ENCODE assay signal across 11 cellular contexts in the genomic region with DNA sequence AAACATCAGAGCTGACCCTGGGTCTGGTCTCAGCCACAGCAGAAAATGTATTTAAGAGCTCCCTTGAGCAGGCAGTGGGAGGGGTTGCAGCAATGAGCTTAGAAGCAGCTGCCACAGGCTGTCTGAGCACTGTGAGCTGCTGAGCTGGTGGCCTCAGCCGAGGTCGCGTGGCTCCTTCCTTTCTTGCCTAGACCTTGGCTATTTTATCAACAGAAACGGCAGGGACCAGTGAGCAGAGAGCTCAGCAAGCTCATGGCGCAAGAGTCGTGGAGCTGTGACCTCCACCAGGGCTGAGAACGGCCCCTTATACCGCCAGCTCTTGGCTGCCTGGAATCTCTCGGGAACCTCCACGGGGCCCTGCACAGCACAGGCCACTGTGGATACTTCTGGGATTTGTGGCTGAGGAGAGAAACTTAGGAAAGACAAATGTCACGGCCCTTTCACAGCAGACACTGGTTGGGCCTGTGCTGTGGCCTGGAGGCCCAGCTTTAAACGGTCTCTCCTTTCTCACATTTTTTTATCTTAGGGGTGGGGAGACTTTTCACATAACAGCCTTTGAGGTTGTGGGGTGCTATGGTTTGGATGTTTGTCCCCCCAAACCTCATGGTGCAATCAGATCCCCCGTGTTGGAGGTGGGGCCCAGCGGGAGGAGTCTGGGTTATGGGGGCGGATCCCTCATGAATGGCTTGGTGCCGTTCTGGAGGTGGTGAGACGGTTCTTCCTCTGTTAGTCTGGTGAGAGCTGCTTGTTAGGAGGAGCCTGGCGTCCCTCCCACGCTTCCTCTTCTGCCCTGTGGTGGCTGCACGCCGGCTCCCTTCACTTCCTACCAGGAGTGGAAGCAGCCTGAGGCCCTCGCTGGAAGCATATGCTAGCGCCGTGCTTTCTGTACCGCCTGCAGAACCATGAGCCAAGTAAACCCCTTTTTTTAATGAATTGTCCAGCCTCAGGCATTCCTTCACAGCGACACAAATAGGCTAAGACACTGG. TPM values are rescaled to one million over a fixed set of nuclear protein-coding genes. Genes with fewer than 3 reads are reported as not detected.
DNase-seq lines count a peak whose midpoint lies in the region; ATAC-seq and TF ChIP-seq lines count a peak whose summit lies in the region.
"Had no signal": no experiment of that assay in that cellular context is flagged by ENCODE, and none has a peak within 500 bp of the region (broad histone marks: within the 10 kb centered on the region; RNA-seq: fewer than 3 reads in every experiment).

No MANE protein-coding gene starts in this region.

- peaks cover 18% of the 10 kb centered on the region for H3K4me1 Mint-ChIP-seq in activated CD4-positive, alpha-beta memory T cell treated with anti-CD3 and anti-CD28 coated beads for 36 hours (ENCODE audit: low read depth)
- H3K4me1 Mint-ChIP-seq in CD14-positive monocyte = no peaks in the 10 kb centered on the region

- CTCF ChIA-PET in activated CD4-positive, alpha-beta memory T cell treated with anti-CD3 and anti-CD28 coated beads for 36 hours (lab: Charles Lee) = interaction anchor here (0.9 kb wide), 1 partner anchor 9 kb away, joined by 3 read pairs; no protein-coding TSS in a partner anchor

- POLR2A ChIA-PET in activated CD4-positive, alpha-beta memory T cell treated with anti-CD3 and anti-CD28 coated beads for 36 hours (lab: Charles Lee) = no interaction called here

- peaks cover 8% of the 10 kb centered on the region for H3K9me3 Mint-ChIP-seq in activated CD4-positive, alpha-beta memory T cell treated with anti-CD3 and anti-CD28 coated beads for 36 hours
- H3K9me3 Mint-ChIP-seq in CD14-positive monocyte = peaks cover 0 to 6% (median 0%) of the 10 kb centered on the region in 7 donors
- H3K9me3 Mint-ChIP-seq: activated T-helper 1 cell treated with anti-CD3 and anti-CD28 coated beads, Interleukin-12 subunit alpha, Interleukin-12 subunit beta, Interleukin-2, Interleukin-4 antibody, amounts not matched to agents 30 ng/mL and 10 ng/mL and 1 ng/mL, durations not matched to agents 14 hours and 24 hours and 36 hours had no signal

- H3K27ac ChIP-seq in upper lobe of left lung = peak overlapping the region in 3 of 4 donors; percentile 28 to 48 (median 44)

- no peak for TF ChIP-seq CTCF in upper lobe of left lung (IDR thresholded peaks at IDR 0.05)
- no peak for TF ChIP-seq CTCF in CD14-positive monocyte (IDR thresholded peaks at IDR 0.05)

- DNase-seq in Right ventricle myocardium inferior (ENCODE audit: missing footprints) (peak; percentile 73), cardiac septum (ENCODE audit: low spot score) (no peak), left lobe of liver (ENCODE audit: low spot score) (no peak), upper lobe of left lung (peak in 1 of 2 donors; percentile 40), COLO668 (lab: John Stamatoyannopoulos, UW; ENCODE audit: unreplicated experiment) (no peak), CD14-positive monocyte (ENCODE audit: low spot score) (no peak)
- DNase-seq in activated CD4-positive, alpha-beta memory T cell treated with anti-CD3 and anti-CD28 coated beads for 36 hours = peak; percentile 23
- DNase-seq: DND-41 had no signal

- peaks cover 3% of the 10 kb centered on the region for H3K27me3 Mint-ChIP-seq in activated CD4-positive, alpha-beta memory T cell treated with anti-CD3 and anti-CD28 coated beads for 36 hours
- H3K27me3 Mint-ChIP-seq in CD14-positive monocyte (ENCODE audit: low read depth in 3 of 3) = peaks cover 3 to 9% (median 5%) of the 10 kb centered on the region in 3 donors

- no peak overlapping the region for H3K4me3 ChIP-seq in upper lobe of left lung

- no peaks in the 10 kb centered on the region for H3K36me3 ChIP-seq in upper lobe of left lung

- no peak for TF ChIP-seq POLR2A in upper lobe of left lung (IDR thresholded peaks at IDR 0.05)

- WGBS in upper lobe of left lung, 2 donors = 65 to 77% methylated on average over 13 to 26 of the region's 26 CpGs

- H3K9me3 ChIP-seq in upper lobe of left lung = no peaks in the 10 kb centered on the region

- intact Hi-C loops in Right ventricle myocardium inferior (cut with DNase I) (no loop called here), cardiac septum (cut with DNase I) (no loop called here), CD14-positive monocyte (cut with micrococcal nuclease) (no loop called here)
- intact Hi-C loops in activated CD4-positive, alpha-beta memory T cell treated with anti-CD3 and anti-CD28 coated beads for 36 hours (cut with micrococcal nuclease) = no loop called here

- ATAC-seq in Right ventricle myocardium inferior (peak; percentile 73), left lobe of liver (peak; percentile 34), upper lobe of left lung (ENCODE audit: low FRiP score in 2 of 2) (no peak), GM19035 (IDR thresholded peaks at IDR 0.05; ENCODE audit: unreplicated experiment) (no peak)

- H3K27ac Mint-ChIP-seq in activated CD4-positive, alpha-beta memory T cell treated with anti-CD3 and anti-CD28 coated beads for 36 hours = no peak overlapping the region
- H3K27ac Mint-ChIP-seq in CD14-positive monocyte = no peak overlapping the region
- H3K27ac Mint-ChIP-seq: activated T-helper 1 cell treated with anti-CD3 and anti-CD28 coated beads, Interleukin-12 subunit alpha, Interleukin-12 subunit beta, Interleukin-2, Interleukin-4 antibody, amounts not matched to agents 30 ng/mL and 10 ng/mL and 1 ng/mL, durations not matched to agents 14 hours and 24 hours and 36 hours had no signal

- no peaks in the 10 kb centered on the region for H3K4me1 ChIP-seq in upper lobe of left lung

- H3K27me3 ChIP-seq in upper lobe of left lung = no peaks in the 10 kb centered on the region

- no peak for TF ChIP-seq EP300 in upper lobe of left lung (IDR thresholded peaks at IDR 0.05)

- peaks cover 2% of the 10 kb centered on the region for H3K36me3 Mint-ChIP-seq in activated CD4-positive, alpha-beta memory T cell treated with anti-CD3 and anti-CD28 coated beads for 36 hours
- H3K36me3 Mint-ChIP-seq in CD14-positive monocyte = no peaks in the 10 kb centered on the region

- H3K4me3 Mint-ChIP-seq in activated CD4-positive, alpha-beta memory T cell treated with anti-CD3 and anti-CD28 coated beads for 36 hours = no peak overlapping the region
- no peak overlapping the region for H3K4me3 Mint-ChIP-seq in CD14-positive monocyte
- H3K4me3 Mint-ChIP-seq: activated T-helper 1 cell treated with anti-CD3 and anti-CD28 coated beads, Interleukin-12 subunit alpha, Interleukin-12 subunit beta, Interleukin-2, Interleukin-4 antibody, amounts not matched to agents 30 ng/mL and 10 ng/mL and 1 ng/mL, durations not matched to agents 14 hours and 24 hours and 36 hours had no signal

RNA-seq across cellular contexts. Expression of a gene that starts 1.7 kb away (rescaled TPM):
- total RNA-seq in Right ventricle myocardium inferior (not detected), cardiac septum (not detected), left lobe of liver (0.20 TPM), upper lobe of left lung (not detected)
- not detected for total RNA-seq in activated CD4-positive, alpha-beta memory T cell treated with anti-CD3 and anti-CD28 coated beads for 36 hours
- not detected for polyA plus RNA-seq in CD14-positive monocyte
- total RNA-seq: activated T-helper 1 cell treated with anti-CD3 and anti-CD28 coated beads, Interleukin-12 subunit alpha, Interleukin-12 subunit beta, Interleukin-2, Interleukin-4 antibody, amounts not matched to agents 30 ng/mL and 10 ng/mL and 1 ng/mL, durations not matched to agents 14 hours and 24 hours and 36 hours had no signal

RNA-seq across cellular contexts. Expression of a gene that starts 43.6 kb away (rescaled TPM):
- total RNA-seq in Right ventricle myocardium inferior = not detected
- total RNA-seq in cardiac septum = not detected
- not detected for total RNA-seq in activated CD4-positive, alpha-beta memory T cell treated with anti-CD3 and anti-CD28 coated beads for 36 hours
- total RNA-seq in left lobe of liver = not detected
- total RNA-seq in upper lobe of left lung = not detected
- not detected for polyA plus RNA-seq in CD14-positive monocyte
- total RNA-seq: activated T-helper 1 cell treated with anti-CD3 and anti-CD28 coated beads, Interleukin-12 subunit alpha, Interleukin-12 subunit beta, Interleukin-2, Interleukin-4 antibody, amounts not matched to agents 30 ng/mL and 10 ng/mL and 1 ng/mL, durations not matched to agents 14 hours and 24 hours and 36 hours had no signal
- polyA plus RNA-seq: neural cell had no signal

Comparison
In these comparisons a context has a peak if more than half of its experiments do, and no peak if none do; other contexts are left out.
1. DNase-seq: peak in Right ventricle myocardium inferior (single experiment) and activated CD4-positive, alpha-beta memory T cell treated with anti-CD3 and anti-CD28 coated beads for 36 hours (single experiment); none in cardiac septum (single experiment), left lobe of liver (single experiment), COLO668 (single experiment) and CD14-positive monocyte (single experiment).
2. ATAC-seq: peak in Right ventricle myocardium inferior (single experiment) and left lobe of liver (single experiment); none in upper lobe of left lung (0 of 2) and GM19035 (single experiment).